ENCODE assay signal across 18 cellular contexts in the genomic region with DNA sequence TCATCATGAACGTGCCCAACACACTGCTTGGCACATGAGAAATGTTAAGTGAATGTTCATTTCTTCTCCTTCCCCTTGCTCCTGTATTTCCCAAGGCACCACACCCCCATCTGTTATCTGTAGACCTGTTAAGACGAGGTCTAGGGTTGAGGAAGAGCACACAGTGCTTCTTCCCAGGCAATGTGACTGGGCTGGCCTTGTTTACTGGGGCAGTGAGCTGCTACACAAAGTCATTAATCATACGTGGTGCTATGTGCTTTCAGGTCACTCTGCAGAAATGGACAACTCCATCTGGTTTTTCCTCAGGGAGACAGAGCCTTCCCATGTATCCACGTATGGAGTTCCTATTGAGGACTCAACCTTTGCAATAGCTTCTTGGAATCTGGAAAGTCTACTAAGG.
"Had no signal": no experiment of that assay in that cellular context is flagged by ENCODE, and none has a peak within 500 bp of the region (broad histone marks: within the 10 kb centered on the region; RNA-seq: fewer than 3 reads in every experiment).

No MANE protein-coding gene starts in this region.

- DNase-seq: Karpas-422, KG1, MM.1S, NCI-H1092 treated with DMSO at 0.1 percent for 48 hours, NCI-H1436, NCI-H187, NCI-H2081 treated with DMSO at 0.1 percent for 48 hours, NCI-H2171, NCI-H226, NCI-H446, NCI-H510A treated with DMSO at 0.1 percent for 48 hours, NCI-H526, NCI-H748 treated with DMSO at 0.1 percent for 48 hours, SHP77 treated with DMSO at 0.1 percent for 48 hours, SJCRH30 had no signal

- ATAC-seq: Panc1, Right ventricle myocardium inferior had no signal

- H3K4me1 ChIP-seq: SJCRH30 had no signal

- H3K9me3 ChIP-seq: SJCRH30 had no signal

- H3K27ac ChIP-seq: HL-60, SJCRH30 had no signal

- H3K27me3 ChIP-seq: SJCRH30 had no signal

- H3K36me3 ChIP-seq: SJCRH30 had no signal

- H3K4me3 ChIP-seq: SJCRH30 had no signal
